Comparison of ENCODE assay signal across 8 cellular contexts in the genomic region with DNA sequence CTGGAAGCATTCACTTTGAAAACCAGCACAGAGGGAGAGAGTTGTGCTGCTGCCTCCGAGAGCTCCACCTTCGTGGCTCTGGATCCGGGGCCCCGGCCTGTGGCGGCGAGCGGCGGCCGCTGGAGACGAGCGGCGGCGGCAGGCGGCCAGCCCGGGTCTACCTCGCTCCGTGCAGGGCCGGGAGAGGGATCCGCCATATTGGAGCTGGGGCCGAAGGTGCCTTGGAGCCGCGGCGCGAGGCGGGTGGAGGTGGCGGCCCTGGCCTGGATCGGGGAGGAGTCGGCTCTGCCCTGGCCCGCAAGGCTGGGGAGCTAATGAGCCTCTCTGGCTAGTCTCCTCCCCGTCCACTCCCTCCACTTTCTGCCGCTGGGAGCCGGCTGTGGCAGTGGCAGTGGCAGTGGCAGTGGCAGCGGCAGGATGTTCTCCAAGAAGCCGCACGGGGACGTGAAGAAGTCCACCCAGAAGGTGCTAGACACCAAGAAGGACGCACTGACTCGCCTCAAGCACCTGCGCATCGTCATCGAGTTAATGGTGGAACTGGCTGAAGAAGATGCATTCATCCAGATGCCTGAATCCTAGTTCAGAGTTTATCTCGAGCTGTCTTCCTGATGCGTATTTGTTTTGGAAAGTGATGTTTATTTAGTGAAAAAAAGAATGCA. TPM values are rescaled to one million over a fixed set of nuclear protein-coding genes. Genes with fewer than 3 reads are reported as not detected.
DNase-seq lines count a peak whose midpoint lies in the region; ATAC-seq and TF ChIP-seq lines count a peak whose summit lies in the region.
"Not testable (repeated sequence)": the region's sequence is repeated elsewhere in the genome, so short reads cannot be mapped to it uniquely, and the experiment has no call there.

No MANE protein-coding gene starts in this region.

- not testable (repeated sequence) for H3K79me2 ChIP-seq in OCI-LY1 (ENCODE audit: insufficient read depth, low read length)

- WGBS in spleen, 5 donors: 80 to 97% (median 93%) methylated on average over 25 to 43 of the region's 43 CpGs

- H3K4me3 ChIP-seq in AG04449 (ENCODE audit: low read depth, low read length) (peak overlapping the region; percentile 44), OCI-LY1 (ENCODE audit: low read depth, low read length, poor library complexity, severe bottlenecking) (peak overlapping the region; percentile 38), coronary artery (peak overlapping the region; percentile 70), left lung (peak overlapping the region; percentile 13 to 36), spleen (peak overlapping the region in 7 of 8 donors; percentile 23 to 62 (median 43))

- H3K9ac ChIP-seq in OCI-LY1 (ENCODE audit: low read length): not testable (repeated sequence)

- POLR2A ChIA-PET in AG04449 (lab: Yijun Ruan, JAX): not testable (repeated sequence)

- intact Hi-C loops in left lung (cut with DNase I); spleen (cut with DNase I; ENCODE audit: low total_unique reads): not testable (repeated sequence)

- H3K9me2 ChIP-seq in OCI-LY1 (ENCODE audit: low read depth, low read length): not testable (repeated sequence)

- CTCF ChIA-PET in AG04449 (lab: Yijun Ruan, JAX): not testable (repeated sequence)

- not testable (repeated sequence) for H4K20me1 ChIP-seq in OCI-LY1 (ENCODE audit: insufficient read depth, low read length)

- ATAC-seq in GM19035 (IDR thresholded peaks at IDR 0.05; ENCODE audit: unreplicated experiment) (peak; percentile 70), HG03060 (IDR thresholded peaks at IDR 0.05; ENCODE audit: low read depth, unreplicated experiment) (peak; percentile 49), left lung (peak; percentile 75)

- H3K27me3 ChIP-seq in OCI-LY1 (ENCODE audit: insufficient read depth, low read length); left lung; spleen (replicated peaks in 1 of 7): not testable (repeated sequence)

- not testable (repeated sequence) for H3K4me1 ChIP-seq in OCI-LY1 (ENCODE audit: insufficient read depth, low read length, severe bottlenecking); left lung; spleen

- H3K36me3 ChIP-seq in OCI-LY1 (ENCODE audit: insufficient read depth, low read length): not testable (repeated sequence)
- H3K36me3 ChIP-seq in left lung (peaks cover 0 to 17% of the 10 kb centered on the region in 2 donors), spleen (peaks cover 0 to 19% (median 0%) of the 10 kb centered on the region in 6 donors)

- H3K9me3 ChIP-seq in OCI-LY1 (ENCODE audit: low read length); left lung; spleen: not testable (repeated sequence)

- not testable (repeated sequence) for DNase-seq in AG04449 (ENCODE audit: low read depth, low spot score); coronary artery (ENCODE audit: low spot score)
- peak; percentile 1 for DNase-seq in activated CD8-positive, alpha-beta memory T cell treated with anti-CD3 and anti-CD28 coated beads, Interleukin-2, amount 50 U/mL, for 1 hour (ENCODE audit: extremely low read depth)
- DNase-seq in left lung (peak; percentile 38 to 84), spleen (peak; percentile 87)

- not testable (repeated sequence) for H3F3A ChIP-seq in OCI-LY1 (ENCODE audit: insufficient read depth, low read length)

- not testable (repeated sequence) for H3K27ac ChIP-seq in OCI-LY1 (ENCODE audit: low read depth, low read length, poor library complexity, severe bottlenecking)
- H3K27ac ChIP-seq in coronary artery (peak overlapping the region; percentile 41 to 89), left lung (peak overlapping the region; percentile 71 to 78), spleen (peak overlapping the region; percentile 60 to 85 (median 79))

- H2AFZ ChIP-seq in OCI-LY1 (ENCODE audit: low read length): not testable (repeated sequence)

- H3K4me2 ChIP-seq in OCI-LY1 (ENCODE audit: low read length): not testable (repeated sequence)

- not testable (repeated sequence) for TF ChIP-seq POLR2A in spleen (IDR thresholded peaks at IDR 0.05)

- not testable (repeated sequence) for TF ChIP-seq CTCF in AG04449 (IDR thresholded peaks at IDR 0.05; ENCODE audit: insufficient read depth, low read length, missing control alignments); OCI-LY1 (IDR thresholded peaks at IDR 0.05; ENCODE audit: low read length); coronary artery (IDR thresholded peaks at IDR 0.05); left lung (IDR thresholded peaks at IDR 0.05); spleen (IDR thresholded peaks at IDR 0.05 in 8 of 11, conservative IDR thresholded peaks at IDR 0.05 in 3 of 11)

RNA-seq across cellular contexts. Expression of gene FKTN, which starts 38.1 kb away (rescaled TPM):
- total RNA-seq in left lung (10 to 100 TPM; 14.9 to 15.3 TPM), spleen (10 to 100 TPM in 6 of 7 donors, 1 to 10 TPM in 1; 6.5 to 25.4 (median 19.4) TPM)
- polyA plus RNA-seq in spleen: 1 to 10 TPM; 2.7 to 4.9 (median 3.6) TPM
